12 cellular contexts compared by ENCODE assay signal in genomic region chr16:89557936-89558490, GRCh38. TPM values are rescaled to one million over a fixed set of nuclear protein-coding genes. Genes with fewer than 3 reads are reported as not detected.
DNase-seq lines count a peak whose midpoint lies in the region; ATAC-seq and TF ChIP-seq lines count a peak whose summit lies in the region.
"Had no signal": no experiment of that assay in that cellular context is flagged by ENCODE, and none has a peak within 500 bp of the region (broad histone marks: within the 10 kb centered on the region; RNA-seq: fewer than 3 reads in every experiment).

No MANE protein-coding gene starts in this region.

- H3K27me3 Mint-ChIP-seq in CD4-positive, alpha-beta T cell, result no peaks in the 10 kb centered on the region
- H3K27me3 Mint-ChIP-seq in IgD-negative memory B cell, result no peaks in the 10 kb centered on the region
- H3K27me3 Mint-ChIP-seq: effector memory CD8-positive, alpha-beta T cell; stimulated activated naive B cell treated with anti-CD40 and anti-IgM and Interleukin-4, amounts not matched to agents 10 μg/mL and 1 μg/mL and 100 μg/mL, for 72 hours had no signal

- no peak overlapping the region for H3K27ac ChIP-seq in CD4-positive, alpha-beta T cell (ENCODE audit: low read depth, low read length)
- H3K27ac ChIP-seq in dorsolateral prefrontal cortex, result peak overlapping the region in 57 of 59 donors; percentile 0 to 99 (median 85)
- H3K27ac ChIP-seq in psoas muscle, result peak overlapping the region; percentile 96
- H3K27ac ChIP-seq: thyroid gland had no signal

- no peak for ATAC-seq in CD4-positive, alpha-beta T cell (ENCODE audit: poor library complexity)
- no peak for ATAC-seq in psoas muscle
- ATAC-seq in SK-N-SH treated with all-trans-retinoic acid at 6 μM for 48 hours, result no peak

- intact Hi-C loops in CD4-positive, alpha-beta T cell (cut with DNase I, micrococcal nuclease), result loop anchor here (1.0 to 2.0 kb wide), 2 partner anchors 223 to 225 kb away; no protein-coding TSS in a partner anchor
- intact Hi-C loops in dorsolateral prefrontal cortex (cut with DNase I), result loop anchor here (2.0 to 5.0 kb wide), 3 partner anchors 51 to 225 kb away; partner anchors contain the start of genes SPG7 (in 2 of the 2) and ANKRD11 (in 1 of the 2)
- intact Hi-C loops in psoas muscle (cut with DNase I), result loop anchor here (5.0 kb wide), 1 partner anchor 226 kb away; no protein-coding TSS in a partner anchor

- H3K36me3 Mint-ChIP-seq in CD4-positive, alpha-beta T cell (ENCODE audit: low read depth), result peaks cover 57% of the 10 kb centered on the region
- H3K36me3 Mint-ChIP-seq in IgD-negative memory B cell, result peaks cover 6% of the 10 kb centered on the region

- no peak for TF ChIP-seq CTCF in CD4-positive, alpha-beta T cell (IDR thresholded peaks at IDR 0.05)
- TF ChIP-seq CTCF in dorsolateral prefrontal cortex (IDR thresholded peaks at IDR 0.05 in 54 of 56, conservative IDR thresholded peaks at IDR 0.05 in 2 of 56; ENCODE audit: low read depth in 1 of 56, partially characterized antibody in 56 of 56) (no peak), psoas muscle (IDR thresholded peaks at IDR 0.05) (no peak)

- peaks cover 28% of the 10 kb centered on the region for H3K4me1 ChIP-seq in psoas muscle

- no peaks in the 10 kb centered on the region for H3K9me3 ChIP-seq in CD4-positive, alpha-beta T cell (ENCODE audit: control insufficient read depth, low read length)
- H3K9me3 ChIP-seq in psoas muscle, result no peaks in the 10 kb centered on the region
- H3K9me3 ChIP-seq: sigmoid colon, thyroid gland had no signal

- H3K27me3 ChIP-seq in CD4-positive, alpha-beta T cell (ENCODE audit: control insufficient read depth, insufficient read depth, low read length), result no peaks in the 10 kb centered on the region
- H3K27me3 ChIP-seq in dorsolateral prefrontal cortex (no peaks in the 10 kb centered on the region), psoas muscle (ENCODE audit: insufficient read depth in 3 of 3, low read length in 2 of 3) (no peaks in the 10 kb centered on the region)
- H3K27me3 ChIP-seq: sigmoid colon, thyroid gland had no signal

- H3K4me3 Mint-ChIP-seq in CD4-positive, alpha-beta T cell, result peak overlapping the region; percentile 75
- peak overlapping the region in 1 of 4 donors; percentile 95 for H3K4me3 Mint-ChIP-seq in IgD-negative memory B cell
- H3K4me3 Mint-ChIP-seq: effector memory CD8-positive, alpha-beta T cell; stimulated activated naive B cell treated with anti-CD40 and anti-IgM and Interleukin-4, amounts not matched to agents 10 μg/mL and 1 μg/mL and 100 μg/mL, for 72 hours had no signal

- H3K9me3 Mint-ChIP-seq in CD4-positive, alpha-beta T cell, result no peaks in the 10 kb centered on the region
- H3K9me3 Mint-ChIP-seq in IgD-negative memory B cell, result no peaks in the 10 kb centered on the region
- H3K9me3 Mint-ChIP-seq: effector memory CD8-positive, alpha-beta T cell; stimulated activated naive B cell treated with anti-CD40 and anti-IgM and Interleukin-4, amounts not matched to agents 10 μg/mL and 1 μg/mL and 100 μg/mL, for 72 hours had no signal

- H3K36me3 ChIP-seq in psoas muscle (ENCODE audit: insufficient read depth in 1 of 2, low read depth in 1 of 2), result peaks cover 3 to 68% of the 10 kb centered on the region in 2 donors

- H3K4me3 ChIP-seq in dorsolateral prefrontal cortex, result peak overlapping the region in 3 of 59 donors; percentile 9 to 28 (median 27)
- H3K4me3 ChIP-seq in psoas muscle, result no peak overlapping the region
- H3K4me3 ChIP-seq: sigmoid colon, thyroid gland had no signal

- POLR2A ChIA-PET in CD4-positive, alpha-beta T cell (lab: Charles Lee), result interaction anchor here (0.9 to 2.8 kb wide), 4 partner anchors 9 to 69 kb away, joined by 3 to 7 read pairs (median 4); no protein-coding TSS in a partner anchor

- CTCF ChIA-PET in CD4-positive, alpha-beta T cell (lab: Charles Lee), result interaction anchor here (0.6 to 2.2 kb wide), 7 partner anchors 9 to 232 kb away, joined by 3 to 8 read pairs (median 6); partner anchors contain the start of gene SPG7

- 82 to 91% (median 84%) methylated on average over 17 of the region's 17 CpGs for WGBS in psoas muscle, 3 donors

- no peak for DNase-seq in CD4-positive, alpha-beta T cell
- no peak for DNase-seq in dorsolateral prefrontal cortex
- no peak for DNase-seq in psoas muscle
- DNase-seq in NCI-H2107 (lab: John Stamatoyannopoulos, UW), result no peak
- DNase-seq in DMS114 treated with DMSO at 0.1 percent for 48 hours (lab: John Stamatoyannopoulos, UW; ENCODE audit: unreplicated experiment), result no peak

- H3K27ac Mint-ChIP-seq in CD4-positive, alpha-beta T cell, result peak overlapping the region; percentile 86
- peak overlapping the region in 2 of 3 donors; percentile 64 to 93 for H3K27ac Mint-ChIP-seq in IgD-negative memory B cell
- H3K27ac Mint-ChIP-seq: stimulated activated naive B cell treated with anti-CD40 and anti-IgM and Interleukin-4, amounts not matched to agents 10 μg/mL and 1 μg/mL and 100 μg/mL, for 72 hours had no signal

- peaks cover 33% of the 10 kb centered on the region for H3K4me1 Mint-ChIP-seq in CD4-positive, alpha-beta T cell (ENCODE audit: low read depth)
- H3K4me1 Mint-ChIP-seq in IgD-negative memory B cell, result peaks cover 10 to 38% (median 17%) of the 10 kb centered on the region in 3 donors

TF ChIP-seq in SK-N-SH treated with all-trans-retinoic acid at 6 μM for 48 hours, 23 proteins besides CTCF, POLR2A, EP300 and RAD21:
- TF ChIP-seq TOX (CRISPR knock-in tag; IDR thresholded peaks at IDR 0.05; ENCODE audit: borderline replicate concordance) (no peak), TSHZ2 (CRISPR knock-in tag; IDR thresholded peaks at IDR 0.05) (no peak), ZNF565 (CRISPR knock-in tag; conservative IDR thresholded peaks at IDR 0.05; ENCODE audit: low read depth) (no peak), BACH2 (CRISPR knock-in tag; IDR thresholded peaks at IDR 0.05; ENCODE audit: borderline replicate concordance) (no peak), ISL1 (CRISPR knock-in tag; IDR thresholded peaks at IDR 0.05) (no peak), ZC3H10 (CRISPR knock-in tag; IDR thresholded peaks at IDR 0.05) (no peak), SNAI2 (CRISPR knock-in tag; IDR thresholded peaks at IDR 0.05) (no peak), OSR1 (CRISPR knock-in tag; IDR thresholded peaks at IDR 0.05) (no peak), ZFP3 (CRISPR knock-in tag; IDR thresholded peaks at IDR 0.05) (no peak)

RNA-seq across cellular contexts. Expression of gene RPL13, which starts 2.5 kb away (rescaled TPM):
- total RNA-seq in CD4-positive, alpha-beta T cell, result 1,000 to 10,000 TPM; 4,971 to 5,051 TPM
- polyA plus RNA-seq in IgD-negative memory B cell, result 6,684 TPM
- total RNA-seq in dorsolateral prefrontal cortex, result 100 to 1,000 TPM; 467 to 932 (median 664) TPM
- 1,000 to 10,000 TPM; 1,039 to 1,769 (median 1,553) TPM for total RNA-seq in psoas muscle
- 1,000 to 10,000 TPM; 2,989 to 7,334 (median 5,467) TPM for polyA plus RNA-seq in psoas muscle

RNA-seq across cellular contexts. Expression of gene CPNE7, which starts 17.5 kb away (rescaled TPM):
- 1 to 10 TPM; 1.0 to 1.3 TPM for total RNA-seq in CD4-positive, alpha-beta T cell
- polyA plus RNA-seq in IgD-negative memory B cell (not detected), psoas muscle (under 1 TPM in 2 of 3 donors, not detected in 1; 0.08 to 0.21 TPM)
- total RNA-seq in dorsolateral prefrontal cortex (10 to 100 TPM in 116 of 120 experiments, 1 to 10 TPM in 4; 6.2 to 47.0 (median 21.1) TPM), psoas muscle (not detected)
- total RNA-seq: left ventricle myocardium superior had no signal

RNA-seq across cellular contexts. Expression of gene SPG7, which starts 49.8 kb away (rescaled TPM):
- 100 to 1,000 TPM; 163 to 167 TPM for total RNA-seq in CD4-positive, alpha-beta T cell
- polyA plus RNA-seq in IgD-negative memory B cell (47.0 TPM), psoas muscle (10 to 100 TPM; 57.5 to 95.3 (median 79.3) TPM)
- total RNA-seq in dorsolateral prefrontal cortex (100 to 1,000 TPM; 115 to 276 (median 151) TPM), psoas muscle (10 to 100 TPM; 66.8 to 92.3 (median 87.3) TPM)

RNA-seq across cellular contexts. Expression of gene DPEP1, which starts 55.4 kb away (rescaled TPM):
- not detected for total RNA-seq in CD4-positive, alpha-beta T cell
- not detected for polyA plus RNA-seq in IgD-negative memory B cell
- under 1 TPM in 8 of 120 experiments, not detected in 112; 0.29 to 0.66 (median 0.40) TPM for total RNA-seq in dorsolateral prefrontal cortex
- not detected for total RNA-seq in psoas muscle
- under 1 TPM in 2 of 3 donors, not detected in 1; 0.04 to 0.16 TPM for polyA plus RNA-seq in psoas muscle
- total RNA-seq: left ventricle myocardium superior, sigmoid colon had no signal
